16 cellular contexts compared by ENCODE assay signal in genomic region chr6:35165630-35166071, GRCh38. TPM values are rescaled to one million over a fixed set of nuclear protein-coding genes. Genes with fewer than 3 reads are reported as not detected.
A peak's percentile ranks its signal among the peaks of the same experiment; 100 is the strongest.
DNase-seq lines count a peak whose midpoint lies in the region; ATAC-seq and TF ChIP-seq lines count a peak whose summit lies in the region.
"Had no signal": no experiment of that assay in that cellular context is flagged by ENCODE, and none has a peak within 500 bp of the region (broad histone marks: within the 10 kb centered on the region; RNA-seq: fewer than 3 reads in every experiment).

No MANE protein-coding gene starts in this region.

- no peak for ATAC-seq in naive thymus-derived CD8-positive, alpha-beta T cell
- ATAC-seq in HG03520 (IDR thresholded peaks at IDR 0.05; ENCODE audit: unreplicated experiment), result no peak
- ATAC-seq: activated CD8-positive, alpha-beta memory T cell treated with anti-CD3 and anti-CD28 coated beads, Interleukin-2, amount 10 ng/mL, durations not matched to agents 7 days and 5 days had no signal

- H3K9me3 ChIP-seq in neural progenitor cell (ENCODE audit: low read depth), result no peaks in the 10 kb centered on the region
- H3K9me3 ChIP-seq: spleen, vagina had no signal

- H3K4me2 ChIP-seq in neural progenitor cell, result no peak overlapping the region

- H3K27me3 Mint-ChIP-seq in nephron (ENCODE audit: low read depth) (peaks cover 8% of the 10 kb centered on the region), neural progenitor cell (ENCODE audit: insufficient read depth, low read depth) (peaks cover 16% of the 10 kb centered on the region)
- H3K27me3 Mint-ChIP-seq in naive thymus-derived CD8-positive, alpha-beta T cell, result peaks cover 6 to 30% (median 15%) of the 10 kb centered on the region in 5 donors
- H3K27me3 Mint-ChIP-seq in activated naive CD4-positive, alpha-beta T cell treated with anti-CD3 and anti-CD28 coated beads for 36 hours (ENCODE audit: low read depth), result peaks cover 2% of the 10 kb centered on the region

- H3K4me1 Mint-ChIP-seq in nephron (peaks cover 40% of the 10 kb centered on the region), neural progenitor cell (peaks cover 45% of the 10 kb centered on the region)
- peaks cover 0 to 2% (median 0%) of the 10 kb centered on the region in 4 donors for H3K4me1 Mint-ChIP-seq in naive thymus-derived CD8-positive, alpha-beta T cell
- H3K4me1 Mint-ChIP-seq in activated naive CD4-positive, alpha-beta T cell treated with anti-CD3 and anti-CD28 coated beads for 36 hours (ENCODE audit: low read depth), result no peaks in the 10 kb centered on the region
- H3K4me1 Mint-ChIP-seq: activated CD8-positive, alpha-beta memory T cell treated with anti-CD3 and anti-CD28 coated beads, Interleukin-2, amount 10 ng/mL, durations not matched to agents 7 days and 5 days had no signal

- H3K9me3 Mint-ChIP-seq in nephron (peaks cover 2% of the 10 kb centered on the region), neural progenitor cell (peaks cover 5% of the 10 kb centered on the region)
- H3K9me3 Mint-ChIP-seq in naive thymus-derived CD8-positive, alpha-beta T cell, result peaks cover 0 to 11% (median 0%) of the 10 kb centered on the region in 9 donors
- H3K9me3 Mint-ChIP-seq in activated naive CD4-positive, alpha-beta T cell treated with anti-CD3 and anti-CD28 coated beads for 36 hours, result peaks cover 5% of the 10 kb centered on the region
- H3K9me3 Mint-ChIP-seq: CD4-positive, alpha-beta T cell had no signal

- H2AFZ ChIP-seq in neural progenitor cell (replicated peaks), result no peak overlapping the region

- DNase-seq in DMS153 (lab: John Stamatoyannopoulos, UW), result peak; percentile 86
- DNase-seq in NCI-H2029 (lab: John Stamatoyannopoulos, UW), result peak; percentile 65
- peak; percentile 36 for DNase-seq in choroid plexus epithelial cell (ENCODE audit: low read depth)
- no peak for DNase-seq in naive thymus-derived CD8-positive, alpha-beta T cell
- no peak for DNase-seq in activated naive CD4-positive, alpha-beta T cell treated with anti-CD3 and anti-CD28 coated beads for 36 hours
- DNase-seq in neural progenitor cell (ENCODE audit: low spot score), result no peak
- DNase-seq: activated CD8-positive, alpha-beta memory T cell treated with anti-CD3 and anti-CD28 coated beads, Interleukin-2, amount 10 ng/mL, durations not matched to agents 7 days and 5 days; amniotic stem cell; CD4-positive, alpha-beta T cell; NCI-H1092; spleen; T1000 had no signal

- no peaks in the 10 kb centered on the region for H3K27me3 ChIP-seq in neural progenitor cell
- H3K27me3 ChIP-seq: vagina had no signal

- no peak for TF ChIP-seq CTCF in choroid plexus epithelial cell (conservative IDR thresholded peaks at IDR 0.05; ENCODE audit: low read depth, low read length)
- no peak for TF ChIP-seq CTCF in nephron (IDR thresholded peaks at IDR 0.05; ENCODE audit: unreplicated experiment in 3 of 3)
- TF ChIP-seq CTCF in neural progenitor cell (IDR thresholded peaks at IDR 0.05), result no peak

- H4K20me1 ChIP-seq in neural progenitor cell (ENCODE audit: low read depth), result no peaks in the 10 kb centered on the region

- intact Hi-C loops in activated naive CD4-positive, alpha-beta T cell treated with anti-CD3 and anti-CD28 coated beads for 36 hours (cut with micrococcal nuclease), result no loop called here

- no peak overlapping the region for H3K27ac ChIP-seq in neural progenitor cell
- H3K27ac ChIP-seq: vagina had no signal

- H3F3A ChIP-seq in neural progenitor cell (ENCODE audit: low read depth), result peaks cover 7% of the 10 kb centered on the region

- peaks cover 30% of the 10 kb centered on the region for H3K4me1 ChIP-seq in neural progenitor cell

- H3K4me3 Mint-ChIP-seq in nephron (no peak overlapping the region), neural progenitor cell (no peak overlapping the region)
- no peak overlapping the region for H3K4me3 Mint-ChIP-seq in naive thymus-derived CD8-positive, alpha-beta T cell
- H3K4me3 Mint-ChIP-seq in activated naive CD4-positive, alpha-beta T cell treated with anti-CD3 and anti-CD28 coated beads for 36 hours, result no peak overlapping the region
- H3K4me3 Mint-ChIP-seq: activated CD8-positive, alpha-beta memory T cell treated with anti-CD3 and anti-CD28 coated beads, Interleukin-2, amount 10 ng/mL, durations not matched to agents 7 days and 5 days; CD4-positive, alpha-beta T cell had no signal

- H3K27ac Mint-ChIP-seq in nephron, result peak overlapping the region; percentile 10 to 50 (median 44)
- no peak overlapping the region for H3K27ac Mint-ChIP-seq in naive thymus-derived CD8-positive, alpha-beta T cell
- no peak overlapping the region for H3K27ac Mint-ChIP-seq in activated naive CD4-positive, alpha-beta T cell treated with anti-CD3 and anti-CD28 coated beads for 36 hours
- H3K27ac Mint-ChIP-seq in neural progenitor cell, result no peak overlapping the region
- H3K27ac Mint-ChIP-seq: activated CD8-positive, alpha-beta memory T cell treated with anti-CD3 and anti-CD28 coated beads, Interleukin-2, amount 10 ng/mL, durations not matched to agents 7 days and 5 days; CD4-positive, alpha-beta T cell had no signal

- H3K36me3 Mint-ChIP-seq in nephron (ENCODE audit: low read depth) (no peaks in the 10 kb centered on the region), neural progenitor cell (no peaks in the 10 kb centered on the region)
- H3K36me3 Mint-ChIP-seq in naive thymus-derived CD8-positive, alpha-beta T cell, result no peaks in the 10 kb centered on the region
- no peaks in the 10 kb centered on the region for H3K36me3 Mint-ChIP-seq in activated naive CD4-positive, alpha-beta T cell treated with anti-CD3 and anti-CD28 coated beads for 36 hours (ENCODE audit: low read depth)

- POLR2A ChIA-PET in naive thymus-derived CD8-positive, alpha-beta T cell (lab: Charles Lee), result no interaction called here

- H3K4me3 ChIP-seq in choroid plexus epithelial cell (ENCODE audit: low read depth, low read length) (no peak overlapping the region), neural progenitor cell (no peak overlapping the region)
- H3K4me3 ChIP-seq: spleen, vagina had no signal

- no peaks in the 10 kb centered on the region for H3K36me3 ChIP-seq in neural progenitor cell
- H3K36me3 ChIP-seq: spleen, vagina had no signal

- no peaks in the 10 kb centered on the region for H3K79me2 ChIP-seq in neural progenitor cell (ENCODE audit: low read depth)

- no peak overlapping the region for H3K9ac ChIP-seq in neural progenitor cell

- CTCF ChIA-PET in activated naive CD4-positive, alpha-beta T cell treated with anti-CD3 and anti-CD28 coated beads for 36 hours (lab: Charles Lee), result interaction anchor here (0.5 to 1.3 kb wide), 2 partner anchors 75 to 704 kb away, joined by 4 to 5 read pairs; no protein-coding TSS in a partner anchor

RNA-seq across cellular contexts. Expression of gene TCP11, which starts 24.5 kb away (rescaled TPM):
- total RNA-seq in naive thymus-derived CD8-positive, alpha-beta T cell, result not detected
- not detected for polyA plus RNA-seq in naive thymus-derived CD8-positive, alpha-beta T cell
- not detected for total RNA-seq in activated naive CD4-positive, alpha-beta T cell treated with anti-CD3 and anti-CD28 coated beads for 36 hours
- total RNA-seq in neural progenitor cell (ENCODE audit: low replicate concordance), result 0.25 TPM in 1 of 2 replicates, not detected in the other
- total RNA-seq: activated CD8-positive, alpha-beta memory T cell treated with anti-CD3 and anti-CD28 coated beads, Interleukin-2, amount 10 ng/mL, durations not matched to agents 7 days and 5 days; CD4-positive, alpha-beta T cell; myocyte; spleen; vagina had no signal
- polyA plus RNA-seq: spleen had no signal

RNA-seq across cellular contexts. Expression of gene SCUBE3, which starts 48.1 kb away (rescaled TPM):
- total RNA-seq in naive thymus-derived CD8-positive, alpha-beta T cell, result under 1 TPM in 1 of 2 experiments, not detected in 1; 0.05 TPM
- under 1 TPM; 0.03 to 0.06 (median 0.05) TPM for polyA plus RNA-seq in naive thymus-derived CD8-positive, alpha-beta T cell
- total RNA-seq in activated naive CD4-positive, alpha-beta T cell treated with anti-CD3 and anti-CD28 coated beads for 36 hours, result not detected
- total RNA-seq in neural progenitor cell (ENCODE audit: low replicate concordance), result 9.0 and 11.4 TPM in 2 replicates
- total RNA-seq: CD4-positive, alpha-beta T cell had no signal

Comparison
In these comparisons a context has a peak if more than half of its experiments do, and no peak if none do; other contexts are left out.
1. DNase-seq: peak in DMS153 (single experiment), NCI-H2029 (single experiment) and choroid plexus epithelial cell (single experiment); none in naive thymus-derived CD8-positive, alpha-beta T cell (0 of 10), activated naive CD4-positive, alpha-beta T cell treated with anti-CD3 and anti-CD28 coated beads for 36 hours (single experiment) and neural progenitor cell (single experiment).
2. H3K27ac Mint-ChIP-seq: peak in nephron (3 of 3); none in naive thymus-derived CD8-positive, alpha-beta T cell (0 of 10), activated naive CD4-positive, alpha-beta T cell treated with anti-CD3 and anti-CD28 coated beads for 36 hours (single experiment) and neural progenitor cell (single experiment).